15 cellular contexts compared by ENCODE assay signal in genomic region chr7:70619659-70620058, GRCh38.
"Had no signal": no experiment of that assay in that cellular context is flagged by ENCODE, and none has a peak within 500 bp of the region (broad histone marks: within the 10 kb centered on the region; RNA-seq: fewer than 3 reads in every experiment).

No MANE protein-coding gene starts in this region.

- H3K36me3 ChIP-seq: left lung had no signal

- H3K4me3 ChIP-seq: left lung, skin epidermis had no signal

- H3K4me1 ChIP-seq: left lung, parathyroid adenoma had no signal

- H2AFZ ChIP-seq: parathyroid adenoma had no signal

- ATAC-seq: esophagus mucosa, left lung had no signal

- DNase-seq: activated CD4-positive, alpha-beta T cell treated with anti-CD3 and anti-CD28 coated beads for 1 hour; activated CD4-positive, alpha-beta T cell treated with anti-CD3 and anti-CD28 coated beads, Interleukin-2, amount 50 U/mL, for 48 hours; activated gamma-delta T cell treated with Interleukin-2 at 50 U/mL for 16 hours; activated naive CD8-positive, alpha-beta T cell treated with anti-CD3 and anti-CD28 coated beads, Interleukin-2, amount 10 ng/mL, durations not matched to agents 7 days and 5 days; activated T-cell treated with anti-CD3 and anti-CD28 coated beads, Interleukin-2, amount 50 U/mL, for 48 hours; anterior cingulate cortex; left lung; stimulated activated CD4-positive, alpha-beta T cell treated with anti-CD3 and anti-CD28 coated beads, Interleukin-4, amount 100 ng/mL, for 4 hours had no signal

- H3K79me2 ChIP-seq: parathyroid adenoma had no signal

- H3K9ac ChIP-seq: parathyroid adenoma had no signal

- FAIRE-seq: bronchial epithelial cell, endometrium, keratinocyte, urothelium cell line had no signal

- H3K27me3 ChIP-seq: left lung had no signal

- H3K9me3 ChIP-seq: left lung had no signal

- H3K27ac ChIP-seq: left lung, parathyroid adenoma, skin epidermis had no signal
